8 cellular contexts compared by ENCODE assay signal in the genomic region with DNA sequence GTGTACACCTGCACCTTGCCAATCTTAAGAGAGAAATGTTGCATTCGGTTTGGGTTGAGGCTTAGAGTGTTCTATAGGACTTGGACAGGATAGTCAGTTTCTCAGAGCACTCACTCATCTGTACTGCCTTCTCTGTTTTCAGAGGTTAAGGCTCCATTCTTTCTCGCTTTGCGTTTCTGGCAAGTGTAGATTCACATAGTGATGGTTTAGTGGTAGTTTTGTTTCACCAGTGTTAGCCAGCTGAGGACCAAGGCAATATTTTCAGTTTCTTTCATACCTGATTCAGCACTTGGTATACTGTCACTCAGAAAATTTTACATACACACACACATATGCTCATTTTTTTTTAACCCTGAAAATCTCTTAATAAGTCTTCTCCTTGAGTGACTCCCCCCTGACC. TPM values are rescaled to one million over a fixed set of nuclear protein-coding genes. Genes with fewer than 3 reads are reported as not detected.
DNase-seq lines count a peak whose midpoint lies in the region; ATAC-seq and TF ChIP-seq lines count a peak whose summit lies in the region.

No MANE protein-coding gene starts in this region.

- H3K9me3 Mint-ChIP-seq in natural killer cell = no peaks in the 10 kb centered on the region

- H3K36me3 ChIP-seq in BJ (ENCODE audit: control insufficient read depth, insufficient read depth, low read length) = peaks cover 28% of the 10 kb centered on the region
- H3K36me3 ChIP-seq in Karpas-422 (ENCODE audit: insufficient read depth, low read length) = 0 out of 2 replicates have a peak, but pooled peaks cover 9% of the 10 kb centered on the region

- no peak overlapping the region for H2AFZ ChIP-seq in Karpas-422 (ENCODE audit: low read length)

- intact Hi-C loops in natural killer cell (cut with micrococcal nuclease) = loop anchor here (5.0 kb wide), 2 partner anchors 35 to 50 kb away; a partner anchor contains a TSS

- no peaks in the 10 kb centered on the region for H3K27me3 Mint-ChIP-seq in natural killer cell (ENCODE audit: low read depth in 2 of 2)

- peaks cover 26% of the 10 kb centered on the region for H3K4me1 ChIP-seq in Karpas-422 (ENCODE audit: low read length)

- DNase-seq in BJ (ENCODE audit: low read depth) (no peak), Karpas-422 (no peak), choroid plexus epithelial cell (ENCODE audit: low read depth) (no peak), natural killer cell (no peak), NCI-H146 (lab: John Stamatoyannopoulos, UW) (no peak), midbrain (lab: John Stamatoyannopoulos, UW) (no peak), DMS 273 (lab: John Stamatoyannopoulos, UW; ENCODE audit: unreplicated experiment) (no peak)

- peaks cover 7% of the 10 kb centered on the region for H3K36me3 Mint-ChIP-seq in natural killer cell

- CTCF ChIA-PET in BJ (lab: Yijun Ruan, JAX) = interaction anchor here (1.5 kb wide), 1 partner anchor 16 kb away, joined by 4 read pairs; no protein-coding TSS in a partner anchor

- H3K4me3 Mint-ChIP-seq in natural killer cell = peak overlapping the region; percentile 94

- H3K4me2 ChIP-seq in Karpas-422 (ENCODE audit: low read depth, low read length, poor library complexity, severe bottlenecking) = peak overlapping the region; percentile 95

- H3K9ac ChIP-seq in Karpas-422 (ENCODE audit: low read length) = peak overlapping the region; percentile 78

- peaks cover 29% of the 10 kb centered on the region for H3K79me2 ChIP-seq in Karpas-422 (ENCODE audit: low read length)

- ATAC-seq in natural killer cell (no peak), GM21825 (IDR thresholded peaks at IDR 0.05; ENCODE audit: unreplicated experiment) (no peak)

- no peaks in the 10 kb centered on the region for H3K9me2 ChIP-seq in Karpas-422 (replicated peaks; ENCODE audit: insufficient read depth, low read length)

- peak overlapping the region; percentile 93 for H3K4me3 ChIP-seq in BJ (ENCODE audit: low read depth, low read length)
- peak overlapping the region; percentile 97 for H3K4me3 ChIP-seq in Karpas-422 (ENCODE audit: low read length)
- peak overlapping the region; percentile 95 for H3K4me3 ChIP-seq in choroid plexus epithelial cell (ENCODE audit: low read depth, low read length)

- peaks cover 12% of the 10 kb centered on the region; the same call in 1 of the 2 replicates for H4K20me1 ChIP-seq in Karpas-422 (ENCODE audit: insufficient read depth, low read depth, low read length)

- no peak overlapping the region for H3K27ac ChIP-seq in Karpas-422 (ENCODE audit: low read length)

- H3K27me3 ChIP-seq in BJ (ENCODE audit: control insufficient read depth, insufficient read depth, low read length) (no peaks in the 10 kb centered on the region), Karpas-422 (ENCODE audit: low read length) (no peaks in the 10 kb centered on the region)

- TF ChIP-seq CTCF in BJ (IDR thresholded peaks at IDR 0.05; ENCODE audit: insufficient read depth, low read depth, low read length) (no peak), choroid plexus epithelial cell (conservative IDR thresholded peaks at IDR 0.05; ENCODE audit: low read depth, low read length) (no peak), natural killer cell (IDR thresholded peaks at IDR 0.05) (no peak)

- POLR2A ChIA-PET in BJ (lab: Charles Lee) = no interaction called here

- H3K9me3 ChIP-seq in Karpas-422 (ENCODE audit: low read length) = no peaks in the 10 kb centered on the region

- peak overlapping the region; percentile 94 to 97 for H3K27ac Mint-ChIP-seq in natural killer cell

- H3K4me1 Mint-ChIP-seq in natural killer cell = peaks cover 30 to 45% of the 10 kb centered on the region in 2 donors

RNA-seq across cellular contexts. Expression of a gene that starts 1.3 kb away (rescaled TPM):
- polyA plus RNA-seq in BJ (2011; rRNA removed) = 13.5 and 13.6 TPM in 2 replicates
- 11.5 and 13.4 TPM in 2 replicates for polyA minus RNA-seq in BJ (2011; rRNA and poly(A)+ RNA removed)
- 12.2 and 15.1 TPM in 2 replicates for total RNA-seq in Karpas-422 (2014; rRNA removed; shearing (Covaris generic); ENCODE audit: low replicate concordance)
- total RNA-seq in natural killer cell = 10 to 100 TPM; 59.7 to 66.9 (median 59.8) TPM

RNA-seq across cellular contexts. Expression of a gene that starts 36.9 kb away (rescaled TPM):
- 3.5 and 5.0 TPM in 2 replicates for polyA plus RNA-seq in BJ (2011; rRNA removed)
- polyA minus RNA-seq in BJ (2011; rRNA and poly(A)+ RNA removed) = 2.0 and 2.4 TPM in 2 replicates
- total RNA-seq in Karpas-422 (2014; rRNA removed; shearing (Covaris generic); ENCODE audit: low replicate concordance) = 6.4 and 16.2 TPM in 2 replicates
- total RNA-seq in natural killer cell = 10 to 100 TPM; 14.0 to 19.1 (median 18.2) TPM

RNA-seq across cellular contexts. Expression of a gene that starts 38.5 kb away (rescaled TPM):
- 59.8 and 86.6 TPM in 2 replicates for polyA plus RNA-seq in BJ (2011; rRNA removed)
- polyA minus RNA-seq in BJ (2011; rRNA and poly(A)+ RNA removed) = 96.4 and 118 TPM in 2 replicates
- total RNA-seq in Karpas-422 (2014; rRNA removed; shearing (Covaris generic); ENCODE audit: low replicate concordance) = 71.0 and 78.8 TPM in 2 replicates
- total RNA-seq in natural killer cell = 100 to 1,000 TPM; 176 to 212 (median 188) TPM

RNA-seq across cellular contexts. Expression of a gene that starts 48.2 kb away (rescaled TPM):
- 227 and 236 TPM in 2 replicates for polyA plus RNA-seq in BJ (2011; rRNA removed)
- 109 and 148 TPM in 2 replicates for polyA minus RNA-seq in BJ (2011; rRNA and poly(A)+ RNA removed)
- total RNA-seq in Karpas-422 (2014; rRNA removed; shearing (Covaris generic); ENCODE audit: low replicate concordance) = 123 and 160 TPM in 2 replicates
- 100 to 1,000 TPM; 363 to 391 (median 378) TPM for total RNA-seq in natural killer cell
